12 cellular contexts compared by ENCODE assay signal in genomic region chr2:150476809-150477302, GRCh38. TPM values are rescaled to one million over a fixed set of nuclear protein-coding genes. Genes with fewer than 3 reads are reported as not detected.
DNase-seq lines count a peak whose midpoint lies in the region; ATAC-seq and TF ChIP-seq lines count a peak whose summit lies in the region.
"Had no signal": no experiment of that assay in that cellular context is flagged by ENCODE, and none has a peak within 500 bp of the region (broad histone marks: within the 10 kb centered on the region; RNA-seq: fewer than 3 reads in every experiment).

No MANE protein-coding gene starts in this region.

- intact Hi-C loops in colonic mucosa (cut with DNase I), result no loop called here

- no peaks in the 10 kb centered on the region for H3K9me3 Mint-ChIP-seq in activated CD8-positive, alpha-beta memory T cell treated with anti-CD3 and anti-CD28 coated beads, Interleukin-2, amount 10 ng/mL, durations not matched to agents 7 days and 5 days (ENCODE audit: low read depth)

- H3K4ac ChIP-seq in mesenchymal stem cell (ENCODE audit: low read depth in 1 of 2, low read length in 2 of 2), result no peak overlapping the region

- TF ChIP-seq CTCF in colonic mucosa (IDR thresholded peaks at IDR 0.05) (no peak), tibial nerve (IDR thresholded peaks at IDR 0.05) (no peak)

- no peak overlapping the region for H3K4me3 Mint-ChIP-seq in activated CD8-positive, alpha-beta memory T cell treated with anti-CD3 and anti-CD28 coated beads, Interleukin-2, amount 10 ng/mL, durations not matched to agents 7 days and 5 days
- H3K4me3 Mint-ChIP-seq: activated T-helper 17 cell treated with anti-CD3 and anti-CD28 coated beads, Interleukin-2, amount 50 U/mL, for 72 hours had no signal

- no peak for TF ChIP-seq EP300 in tibial nerve (IDR thresholded peaks at IDR 0.05)

- H3K9ac ChIP-seq in HUES48 (ENCODE audit: low read depth, low read length), result no peak overlapping the region
- peak overlapping the region in 1 of 2 donors; percentile 84 for H3K9ac ChIP-seq in colonic mucosa (ENCODE audit: low read depth in 2 of 2, low read length in 2 of 2)
- H3K9ac ChIP-seq in mesenchymal stem cell (ENCODE audit: low read length), result peak overlapping the region; percentile 100

- no peak overlapping the region for H2BK12ac ChIP-seq in mesenchymal stem cell (ENCODE audit: low read length in 2 of 2)

- ATAC-seq in HG03565 (IDR thresholded peaks at IDR 0.05; ENCODE audit: unreplicated experiment), result no peak
- no peak for ATAC-seq in activated CD8-positive, alpha-beta memory T cell treated with anti-CD3 and anti-CD28 coated beads, Interleukin-2, amount 10 ng/mL, durations not matched to agents 7 days and 5 days
- ATAC-seq: activated T-helper 17 cell treated with anti-CD3 and anti-CD28 coated beads, Interleukin-2, amount 50 U/mL, for 72 hours had no signal

- no peak overlapping the region for H3K23ac ChIP-seq in mesenchymal stem cell (ENCODE audit: low read length in 2 of 2)

- no peaks in the 10 kb centered on the region for H3K27me3 ChIP-seq in HUES48 (ENCODE audit: control insufficient read depth, insufficient read depth, low read length)
- H3K27me3 ChIP-seq in colonic mucosa, result no peaks in the 10 kb centered on the region
- no peaks in the 10 kb centered on the region for H3K27me3 ChIP-seq in mesenchymal stem cell (ENCODE audit: control insufficient read depth in 1 of 2, insufficient read depth in 1 of 2, low read length in 2 of 2)
- H3K27me3 ChIP-seq in tibial nerve, result no peaks in the 10 kb centered on the region

- H3K9me3 ChIP-seq in HUES48 (ENCODE audit: control insufficient read depth, insufficient read depth, low read length), result no peaks in the 10 kb centered on the region
- H3K9me3 ChIP-seq in colonic mucosa, result no peaks in the 10 kb centered on the region
- no peaks in the 10 kb centered on the region for H3K9me3 ChIP-seq in mesenchymal stem cell (ENCODE audit: control insufficient read depth, low read length)
- H3K9me3 ChIP-seq in tibial nerve, result no peaks in the 10 kb centered on the region

- no peak overlapping the region for H3K4me3 ChIP-seq in HUES48 (ENCODE audit: low read depth, low read length)
- H3K4me3 ChIP-seq in colonic mucosa, result no peak overlapping the region
- peak overlapping the region in 1 of 2 experiments; percentile 62 for H3K4me3 ChIP-seq in mesenchymal stem cell (ENCODE audit: insufficient read depth in 1 of 2, low read depth in 1 of 2, low read length in 2 of 2)
- H3K4me3 ChIP-seq in tibial nerve, result peak overlapping the region in 1 of 4 donors; percentile 10

- H3K27ac ChIP-seq in HUES48 (ENCODE audit: low read depth, low read length) (peak overlapping the region; percentile 44), colonic mucosa (peak overlapping the region; percentile 86), mesenchymal stem cell (ENCODE audit: low read length, poor library complexity, severe bottlenecking) (peak overlapping the region; percentile 40), tibial nerve (peak overlapping the region in 3 of 4 donors; percentile 67 to 99 (median 80))

- H3K14ac ChIP-seq in mesenchymal stem cell (ENCODE audit: low read length in 2 of 2), result no peak overlapping the region

- no peak overlapping the region for H2BK15ac ChIP-seq in mesenchymal stem cell (ENCODE audit: low read depth, poor library complexity, severe bottlenecking)

- H3K4me1 ChIP-seq in HUES48 (ENCODE audit: control insufficient read depth, insufficient read depth, low read length) (peaks cover 41% of the 10 kb centered on the region), colonic mucosa (peaks cover 8% of the 10 kb centered on the region), mesenchymal stem cell (ENCODE audit: control insufficient read depth, insufficient read depth, low read depth, low read length) (peaks cover 11% of the 10 kb centered on the region), tibial nerve (peaks cover 0 to 100% (median 62%) of the 10 kb centered on the region in 4 donors)

- 58% methylated on average over 5 of the region's 7 CpGs for WGBS in mesenchymal stem cell
- WGBS in tibial nerve, 2 donors, result 52 to 58% methylated on average over 7 of the region's 7 CpGs

- H3K4me1 Mint-ChIP-seq in activated CD8-positive, alpha-beta memory T cell treated with anti-CD3 and anti-CD28 coated beads, Interleukin-2, amount 10 ng/mL, durations not matched to agents 7 days and 5 days, result no peaks in the 10 kb centered on the region
- H3K4me1 Mint-ChIP-seq: activated T-helper 17 cell treated with anti-CD3 and anti-CD28 coated beads, Interleukin-2, amount 50 U/mL, for 72 hours had no signal

- H3K18ac ChIP-seq in mesenchymal stem cell (ENCODE audit: low read depth in 1 of 2, low read length in 2 of 2), result no peak overlapping the region

- no peak overlapping the region for H2BK5ac ChIP-seq in mesenchymal stem cell (ENCODE audit: low read depth, low read length, poor library complexity, severe bottlenecking)

- no peak overlapping the region for H4K91ac ChIP-seq in mesenchymal stem cell (ENCODE audit: low read length)

- H2AFZ ChIP-seq in mesenchymal stem cell (ENCODE audit: low read depth, low read length), result no peak overlapping the region

- H3K27ac Mint-ChIP-seq in activated CD8-positive, alpha-beta memory T cell treated with anti-CD3 and anti-CD28 coated beads, Interleukin-2, amount 10 ng/mL, durations not matched to agents 7 days and 5 days, result no peak overlapping the region
- H3K27ac Mint-ChIP-seq: activated T-helper 17 cell treated with anti-CD3 and anti-CD28 coated beads, Interleukin-2, amount 50 U/mL, for 72 hours had no signal

- peak; percentile 46 for DNase-seq in colonic mucosa
- DNase-seq in mesenchymal stem cell, result peak; percentile 45
- no peak for DNase-seq in tibial nerve (ENCODE audit: low spot score in 2 of 2)
- no peak for DNase-seq in NCI-H524 treated with DMSO at 0.1 percent for 48 hours (lab: John Stamatoyannopoulos, UW)
- no peak for DNase-seq in activated CD8-positive, alpha-beta memory T cell treated with anti-CD3 and anti-CD28 coated beads, Interleukin-2, amount 10 ng/mL, durations not matched to agents 7 days and 5 days
- DNase-seq: GF-D8, Kasumi-1, NCI-H524 had no signal

- H4K8ac ChIP-seq in mesenchymal stem cell (ENCODE audit: low read length), result no peak overlapping the region

- H3K79me1 ChIP-seq in mesenchymal stem cell (replicated peaks; ENCODE audit: low read length, poor library complexity, severe bottlenecking), result no peaks in the 10 kb centered on the region

- CTCF ChIA-PET in activated CD8-positive, alpha-beta memory T cell treated with anti-CD3 and anti-CD28 coated beads, Interleukin-2, amount 10 ng/mL, durations not matched to agents 7 days and 5 days (lab: Charles Lee), result no interaction called here

- no peak overlapping the region for H2BK120ac ChIP-seq in mesenchymal stem cell (ENCODE audit: low read depth, low read length)

- peaks cover 43% of the 10 kb centered on the region for H3K36me3 ChIP-seq in HUES48 (ENCODE audit: control insufficient read depth, insufficient read depth, low read length)
- H3K36me3 ChIP-seq in colonic mucosa, result no peaks in the 10 kb centered on the region
- peaks cover 10 to 100% of the 10 kb centered on the region in 2 experiments for H3K36me3 ChIP-seq in mesenchymal stem cell (ENCODE audit: control insufficient read depth in 1 of 2, insufficient read depth in 2 of 2, low read depth in 1 of 2, low read length in 2 of 2)
- peaks cover 0 to 11% (median 0%) of the 10 kb centered on the region in 3 donors for H3K36me3 ChIP-seq in tibial nerve

- H3K36me3 Mint-ChIP-seq in activated CD8-positive, alpha-beta memory T cell treated with anti-CD3 and anti-CD28 coated beads, Interleukin-2, amount 10 ng/mL, durations not matched to agents 7 days and 5 days, result no peaks in the 10 kb centered on the region

- no peak overlapping the region for H2AK5ac ChIP-seq in mesenchymal stem cell (ENCODE audit: low read length, severe bottlenecking)

- TF ChIP-seq POLR2A in tibial nerve (IDR thresholded peaks at IDR 0.05), result no peak

- H3K4me2 ChIP-seq in mesenchymal stem cell (ENCODE audit: low read length, poor library complexity, severe bottlenecking), result no peak overlapping the region

- peaks cover 5% of the 10 kb centered on the region for H3K27me3 Mint-ChIP-seq in activated CD8-positive, alpha-beta memory T cell treated with anti-CD3 and anti-CD28 coated beads, Interleukin-2, amount 10 ng/mL, durations not matched to agents 7 days and 5 days

RNA-seq across cellular contexts. Expression of gene RND3, which starts 10.6 kb away (rescaled TPM):
- total RNA-seq in colonic mucosa (10 to 100 TPM; 26.8 to 57.1 TPM), tibial nerve (10 to 100 TPM; 21.8 to 73.5 (median 26.3) TPM)
- 184 TPM for polyA plus RNA-seq in mesenchymal stem cell (2013, experiment 1 of 2)
- 178 TPM for polyA plus RNA-seq in mesenchymal stem cell (2013, experiment 2 of 2)
- total RNA-seq in activated CD8-positive, alpha-beta memory T cell treated with anti-CD3 and anti-CD28 coated beads, Interleukin-2, amount 10 ng/mL, durations not matched to agents 7 days and 5 days, result not detected
- total RNA-seq: activated T-helper 17 cell treated with anti-CD3 and anti-CD28 coated beads, Interleukin-2, amount 50 U/mL, for 72 hours; T-helper 1 cell treated with Interleukin-12 subunit alpha and Interleukin-12 subunit beta and Interleukin-4 antibody, amounts not matched to agents 30 ng/mL and 1 ng/mL, for 36 hours had no signal

Comparison
In these comparisons a context has a peak if more than half of its experiments do, and no peak if none do; other contexts are left out.
1. DNase-seq: peak in colonic mucosa (single experiment) and mesenchymal stem cell (single experiment); none in tibial nerve (0 of 2), NCI-H524 treated with DMSO at 0.1 percent for 48 hours (single experiment) and activated CD8-positive, alpha-beta memory T cell treated with anti-CD3 and anti-CD28 coated beads, Interleukin-2, amount 10 ng/mL, durations not matched to agents 7 days and 5 days (single experiment).
2. RNA of gene RND3, which starts 10.6 kb away (total RNA-seq): 26.8 to 57.1 TPM in colonic mucosa and 21.8 to 73.5 TPM in tibial nerve; not detected in activated CD8-positive, alpha-beta memory T cell treated with anti-CD3 and anti-CD28 coated beads, Interleukin-2, amount 10 ng/mL, durations not matched to agents 7 days and 5 days; every median in the first group is over 10 times any median in the second.
3. Peak in every context shown above with its lines, with median percentiles within 50 percentile points of each other: H3K27ac ChIP-seq.